8 cellular contexts compared by ENCODE assay signal in the genomic region with DNA sequence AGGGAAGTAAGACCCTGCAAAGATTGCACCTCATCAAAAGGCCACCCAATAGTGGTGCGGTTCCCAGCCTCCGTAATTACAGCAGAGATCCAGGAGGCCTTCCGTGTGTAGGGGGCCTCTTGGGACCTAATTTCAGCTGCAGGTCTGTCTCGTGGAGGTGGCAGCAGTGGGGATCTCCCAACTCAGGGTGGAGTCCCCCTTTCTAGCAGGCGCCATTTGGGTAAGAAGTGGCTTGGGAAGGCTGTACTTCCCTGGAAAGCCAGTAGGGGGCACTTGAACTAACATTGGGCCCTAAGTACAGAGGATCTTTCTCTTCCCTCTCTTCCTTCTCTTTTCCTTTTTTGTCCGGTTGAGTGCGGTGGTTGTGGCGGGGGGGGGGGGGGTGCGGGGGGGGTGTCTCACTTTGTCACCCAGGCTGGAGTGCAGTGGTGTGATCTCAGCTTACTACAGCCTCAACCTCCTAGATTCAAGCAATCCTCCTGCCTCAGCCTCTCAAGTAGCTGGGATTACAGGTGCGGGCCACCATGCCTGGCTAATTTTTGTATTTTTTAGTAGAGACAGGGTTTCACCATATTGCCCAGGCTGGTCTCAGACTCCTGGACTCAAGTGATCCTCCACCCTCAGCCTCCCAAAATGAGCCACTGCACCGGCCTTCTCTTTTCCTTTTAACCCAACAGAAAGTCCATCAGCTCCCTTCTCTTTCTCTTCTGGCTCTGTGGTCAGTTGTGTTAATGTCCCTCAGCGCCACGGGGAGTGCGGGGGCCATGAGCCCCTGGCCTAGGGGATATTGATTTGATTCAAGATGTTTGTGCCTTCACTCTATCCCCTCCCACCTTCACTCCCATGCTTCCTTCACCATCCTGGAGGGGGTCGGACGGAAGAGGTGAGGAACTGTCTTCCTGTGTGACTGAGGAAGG. TPM values are rescaled to one million over a fixed set of nuclear protein-coding genes. Genes with fewer than 3 reads are reported as not detected.
DNase-seq lines count a peak whose midpoint lies in the region; ATAC-seq, FAIRE-seq and TF ChIP-seq lines count a peak whose summit lies in the region.
"Had no signal": no experiment of that assay in that cellular context is flagged by ENCODE, and none has a peak within 500 bp of the region (broad histone marks: within the 10 kb centered on the region; RNA-seq: fewer than 3 reads in every experiment).

No MANE protein-coding gene starts in this region.

- CTCF ChIA-PET in activated naive CD4-positive, alpha-beta T cell treated with anti-CD3 and anti-CD28 coated beads, Interleukin-2, amount 10 ng/mL, durations not matched to agents 7 days and 5 days (lab: Charles Lee): interaction anchor here (0.5 to 5.8 kb wide), 8 partner anchors 11 to 415 kb away, joined by 3 to 82 read pairs (median 14); partner anchors contain the start of genes CENPO and PTRHD1

- TF ChIP-seq CTCF in DND-41 (IDR thresholded peaks at IDR 0.05; ENCODE audit: borderline replicate concordance, extremely low read depth, low read length, poor library complexity, severe bottlenecking): peak; percentile 82

- DNase-seq in DND-41: peak; percentile 43
- no peak for DNase-seq in HTR-8/SVneo (ENCODE audit: insufficient read length, low spot score)
- peak; percentile 59 for DNase-seq in activated naive CD4-positive, alpha-beta T cell treated with anti-CD3 and anti-CD28 coated beads, Interleukin-2, amount 10 ng/mL, durations not matched to agents 7 days and 5 days
- DNase-seq in naive B cell: no peak
- no peak for DNase-seq in superior temporal gyrus (ENCODE audit: extremely low spot score)

- peaks cover 79% of the 10 kb centered on the region for H3K36me3 ChIP-seq in DND-41 (ENCODE audit: insufficient read depth, low read length)

- peak overlapping the region; percentile 9 for H3K27ac Mint-ChIP-seq in activated naive CD4-positive, alpha-beta T cell treated with anti-CD3 and anti-CD28 coated beads, Interleukin-2, amount 10 ng/mL, durations not matched to agents 7 days and 5 days
- peak overlapping the region in 1 of 6 donors; percentile 70 for H3K27ac Mint-ChIP-seq in naive B cell

- no peak overlapping the region for H3K4me3 Mint-ChIP-seq in activated naive CD4-positive, alpha-beta T cell treated with anti-CD3 and anti-CD28 coated beads, Interleukin-2, amount 10 ng/mL, durations not matched to agents 7 days and 5 days
- H3K4me3 Mint-ChIP-seq in naive B cell: peak overlapping the region in 2 of 8 donors; percentile 61 to 66

- peaks cover 4% of the 10 kb centered on the region; the same call in 1 of the 2 replicates for H3K79me2 ChIP-seq in DND-41 (ENCODE audit: insufficient read depth, low read length)

- peaks cover 18% of the 10 kb centered on the region for H3K4me1 Mint-ChIP-seq in activated naive CD4-positive, alpha-beta T cell treated with anti-CD3 and anti-CD28 coated beads, Interleukin-2, amount 10 ng/mL, durations not matched to agents 7 days and 5 days
- peaks cover 0 to 3% (median 0%) of the 10 kb centered on the region in 3 donors for H3K4me1 Mint-ChIP-seq in naive B cell

- no peaks in the 10 kb centered on the region for H3K4me1 ChIP-seq in DND-41 (ENCODE audit: insufficient read depth, low read length)

- no peak for ATAC-seq in DND-41 (ENCODE audit: insufficient read depth, low read depth)
- peak; percentile 45 to 50 for ATAC-seq in naive B cell (ENCODE audit: low read depth in 2 of 2)
- ATAC-seq in GM21786 (IDR thresholded peaks at IDR 0.05; ENCODE audit: unreplicated experiment): no peak
- no peak for ATAC-seq in HG03175 (IDR thresholded peaks at IDR 0.05; ENCODE audit: unreplicated experiment)

- peaks cover 18% of the 10 kb centered on the region for H4K20me1 ChIP-seq in DND-41 (ENCODE audit: insufficient read depth, low read length)

- no peak overlapping the region for H3K4me3 ChIP-seq in DND-41 (ENCODE audit: low read depth in 1 of 2, low read length in 2 of 2)
- H3K4me3 ChIP-seq: SK-N-MC had no signal

- H3K27me3 Mint-ChIP-seq in activated naive CD4-positive, alpha-beta T cell treated with anti-CD3 and anti-CD28 coated beads, Interleukin-2, amount 10 ng/mL, durations not matched to agents 7 days and 5 days: no peaks in the 10 kb centered on the region
- no peaks in the 10 kb centered on the region for H3K27me3 Mint-ChIP-seq in naive B cell

- no peaks in the 10 kb centered on the region for H3K9me3 Mint-ChIP-seq in activated naive CD4-positive, alpha-beta T cell treated with anti-CD3 and anti-CD28 coated beads, Interleukin-2, amount 10 ng/mL, durations not matched to agents 7 days and 5 days
- no peaks in the 10 kb centered on the region for H3K9me3 Mint-ChIP-seq in naive B cell

- H2AFZ ChIP-seq in DND-41 (ENCODE audit: low read depth, low read length): no peak overlapping the region

- no peak overlapping the region; the same call in 1 of the 2 replicates for H3K27ac ChIP-seq in DND-41 (ENCODE audit: low read length)
- H3K27ac ChIP-seq: SK-N-MC had no signal

- H3K27me3 ChIP-seq in DND-41 (ENCODE audit: insufficient read depth, low read length, poor library complexity): no peaks in the 10 kb centered on the region

- no peak overlapping the region for H3K4me2 ChIP-seq in DND-41 (ENCODE audit: insufficient read depth, low read length)

- peaks cover 33% of the 10 kb centered on the region for H3K36me3 Mint-ChIP-seq in activated naive CD4-positive, alpha-beta T cell treated with anti-CD3 and anti-CD28 coated beads, Interleukin-2, amount 10 ng/mL, durations not matched to agents 7 days and 5 days
- peaks cover 6 to 7% of the 10 kb centered on the region in 2 donors for H3K36me3 Mint-ChIP-seq in naive B cell

- peak; percentile 74 for FAIRE-seq in HTR-8/SVneo (lab: Jason Lieb, UNC)

- H3K9me3 ChIP-seq in DND-41 (ENCODE audit: insufficient read depth, low read length, severe bottlenecking): no peaks in the 10 kb centered on the region

- H3K9ac ChIP-seq in DND-41 (ENCODE audit: low read depth, low read length): no peak overlapping the region

RNA-seq across cellular contexts. Expression of gene CENPO, which starts 32.0 kb away (rescaled TPM):
- 1 to 10 TPM in 4 of 6 donors, under 1 TPM in 2; 0.56 to 4.5 (median 2.0) TPM for polyA plus RNA-seq in naive B cell (ENCODE audit: low read depth in 6 of 6)

RNA-seq across cellular contexts. Expression of gene PTRHD1, which starts 32.0 kb away (rescaled TPM):
- polyA plus RNA-seq in naive B cell (ENCODE audit: low read depth in 6 of 6): 10 to 100 TPM; 41.3 to 75.9 (median 49.2) TPM

Comparison
In these comparisons a context has a peak if more than half of its experiments do, and no peak if none do; other contexts are left out.
1. ATAC-seq: peak in naive B cell (2 of 2); none in DND-41 (single experiment), GM21786 (single experiment) and HG03175 (single experiment).
2. DNase-seq: peak in DND-41 (single experiment) and activated naive CD4-positive, alpha-beta T cell treated with anti-CD3 and anti-CD28 coated beads, Interleukin-2, amount 10 ng/mL, durations not matched to agents 7 days and 5 days (single experiment); none in HTR-8/SVneo (single experiment), naive B cell (single experiment) and superior temporal gyrus (single experiment).